Comparison of ENCODE assay signal across 8 cellular contexts in the genomic region with DNA sequence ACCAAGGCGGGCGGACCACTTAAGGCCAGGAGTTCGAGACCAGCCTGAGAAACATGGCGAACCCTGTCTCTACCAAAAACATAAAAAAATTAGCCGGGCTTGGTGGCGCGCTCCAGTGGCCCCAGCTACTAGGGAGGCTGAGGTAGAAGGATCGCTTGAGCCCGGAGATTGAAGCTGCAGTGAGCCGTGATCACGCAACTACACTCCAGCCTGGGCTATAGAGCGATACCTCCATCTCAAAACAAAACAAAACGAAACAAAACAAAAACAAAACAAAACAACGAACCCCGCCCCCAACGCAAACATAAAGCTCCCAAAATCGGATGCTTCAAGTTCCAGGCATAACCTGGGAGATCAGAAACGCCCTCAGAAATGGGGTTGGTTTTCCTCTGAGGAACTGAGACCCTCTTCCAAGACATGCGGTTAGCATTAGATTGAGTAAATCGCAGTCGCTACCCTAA. TPM values are rescaled to one million over a fixed set of nuclear protein-coding genes. Genes with fewer than 3 reads are reported as not detected.
DNase-seq lines count a peak whose midpoint lies in the region; ATAC-seq, FAIRE-seq and TF ChIP-seq lines count a peak whose summit lies in the region.

No MANE protein-coding gene starts in this region.

- intact Hi-C loops in pancreas (cut with DNase I), result loop anchor here in 1 of 3 donors (10.0 kb wide), 1 partner anchor 56 kb away; no protein-coding TSS in a partner anchor

- H3K9ac ChIP-seq in DND-41 (ENCODE audit: low read depth, low read length), result peak overlapping the region; percentile 58

- TF ChIP-seq CTCF in DND-41 (IDR thresholded peaks at IDR 0.05; ENCODE audit: borderline replicate concordance, extremely low read depth, low read length, poor library complexity, severe bottlenecking) (no peak), RWPE1 (conservative IDR thresholded peaks at IDR 0.05; ENCODE audit: low read depth) (no peak), epithelial cell of proximal tubule (conservative IDR thresholded peaks at IDR 0.05; ENCODE audit: low read depth, low read length) (no peak), pancreas (IDR thresholded peaks at IDR 0.05) (no peak)

- H3K4me1 ChIP-seq in DND-41 (ENCODE audit: insufficient read depth, low read length), result peaks cover 36% of the 10 kb centered on the region
- H3K4me1 ChIP-seq in pancreas, result peaks cover 0 to 10% (median 5%) of the 10 kb centered on the region in 3 donors

- peak overlapping the region; percentile 75 for H3K4me2 ChIP-seq in DND-41 (ENCODE audit: insufficient read depth, low read length)

- CTCF ChIA-PET in RWPE1 (lab: Yijun Ruan, JAX), result interaction anchor here (0.6 to 1.2 kb wide), 2 partner anchors 24 to 56 kb away, joined by 3 to 7 read pairs; no protein-coding TSS in a partner anchor

- H3K9me3 ChIP-seq in DND-41 (ENCODE audit: insufficient read depth, low read length, severe bottlenecking) (no peaks in the 10 kb centered on the region), pancreas (no peaks in the 10 kb centered on the region)

- peak overlapping the region; percentile 73 for H2AFZ ChIP-seq in DND-41 (ENCODE audit: low read depth, low read length)

- FAIRE-seq in pancreas (lab: Jason Lieb, UNC), result no peak

- DNase-seq in DND-41 (no peak), RWPE1 (ENCODE audit: low spot score) (no peak), epithelial cell of proximal tubule (ENCODE audit: low read depth) (no peak), pancreas (no peak), iPS-NIHi7 (ENCODE audit: extremely low spot score) (no peak), GOT3 (lab: John Stamatoyannopoulos, UW) (no peak), ACHN (no peak)

- in situ Hi-C loops in ACHN (cut with HindIII; ENCODE audit: low pct_ligation_motif_present, low pct_unique_long_range_greater_than_20kb, low sequenced_read_pairs), result no loop called here

- H3K79me2 ChIP-seq in DND-41 (ENCODE audit: insufficient read depth, low read length), result peaks cover 41% of the 10 kb centered on the region

- peak overlapping the region; percentile 19 to 61; a peak in 3 of 4 replicates for H3K4me3 ChIP-seq in DND-41 (ENCODE audit: low read depth in 1 of 2, low read length in 2 of 2)
- peak overlapping the region; percentile 68 for H3K4me3 ChIP-seq in epithelial cell of proximal tubule (ENCODE audit: low read depth, low read length)
- H3K4me3 ChIP-seq in pancreas, result peak overlapping the region; percentile 31 to 85 (median 62)

- H3K27ac ChIP-seq in DND-41 (ENCODE audit: low read length) (peak overlapping the region; percentile 79), RWPE1 (peak overlapping the region; percentile 89), pancreas (peak overlapping the region; percentile 77 to 90 (median 84))

- POLR2A ChIA-PET in RWPE1 (lab: Yijun Ruan, JAX; ENCODE audit: low non-redundant PET), result no interaction called here

- ATAC-seq in DND-41 (ENCODE audit: insufficient read depth, low read depth), result no peak
- ATAC-seq in pancreas, result no peak
- no peak for ATAC-seq in GM18873 (IDR thresholded peaks at IDR 0.05; ENCODE audit: low FRiP score, unreplicated experiment)

- WGBS in pancreas, 2 donors, result 61 to 67% methylated on average over 21 of the region's 21 CpGs

- peaks cover 18% of the 10 kb centered on the region for H4K20me1 ChIP-seq in DND-41 (ENCODE audit: insufficient read depth, low read length)

- H3K36me3 ChIP-seq in DND-41 (ENCODE audit: insufficient read depth, low read length) (peaks cover 13% of the 10 kb centered on the region), pancreas (no peaks in the 10 kb centered on the region)

- no peaks in the 10 kb centered on the region for H3K27me3 ChIP-seq in DND-41 (ENCODE audit: insufficient read depth, low read length, poor library complexity)
- H3K27me3 ChIP-seq in pancreas, result no peaks in the 10 kb centered on the region

RNA-seq across cellular contexts. Expression of a gene that starts 0.6 kb away (rescaled TPM):
- 3.7 and 6.7 TPM in 2 replicates for total RNA-seq in epithelial cell of proximal tubule
- total RNA-seq in pancreas, result 1 to 10 TPM; 3.2 to 8.3 (median 4.9) TPM
- polyA plus RNA-seq in pancreas, result 1 to 10 TPM; 2.9 to 9.4 TPM

RNA-seq across cellular contexts. Expression of a gene that starts 0.9 kb away (rescaled TPM):
- 116 TPM in 2 replicates for total RNA-seq in epithelial cell of proximal tubule
- 100 to 1,000 TPM in 1 of 6 donors, 10 to 100 TPM in 5; 68.8 to 138 (median 96.9) TPM for total RNA-seq in pancreas
- 100 to 1,000 TPM; 185 to 216 TPM for polyA plus RNA-seq in pancreas

RNA-seq across cellular contexts. Expression of a gene that starts 21.9 kb away (rescaled TPM):
- total RNA-seq in epithelial cell of proximal tubule (149 and 156 TPM in 2 replicates), pancreas (10 to 100 TPM; 24.9 to 42.5 (median 34.7) TPM)
- polyA plus RNA-seq in pancreas, result 10 to 100 TPM; 34.8 to 71.8 TPM

RNA-seq across cellular contexts. Expression of a gene that starts 24.5 kb away (rescaled TPM):
- total RNA-seq in epithelial cell of proximal tubule (not detected in 2 replicates), pancreas (not detected)
- polyA plus RNA-seq in pancreas, result not detected

RNA-seq across cellular contexts. Expression of a gene that starts 31.3 kb away (rescaled TPM):
- total RNA-seq in epithelial cell of proximal tubule, result 66.6 and 87.4 TPM in 2 replicates
- 10 to 100 TPM in 5 of 6 donors, 1 to 10 TPM in 1; 6.7 to 19.8 (median 13.5) TPM for total RNA-seq in pancreas
- polyA plus RNA-seq in pancreas, result 10 to 100 TPM; 32.7 to 35.0 TPM
